Comparison of ENCODE assay signal across 28 cellular contexts in genomic region chr17:48030531-48030930, GRCh38. TPM values are rescaled to one million over a fixed set of nuclear protein-coding genes. Genes with fewer than 3 reads are reported as not detected.
A peak's percentile ranks its signal among the peaks of the same experiment; 100 is the strongest.
DNase-seq lines count a peak whose midpoint lies in the region; ATAC-seq and TF ChIP-seq lines count a peak whose summit lies in the region.
"Had no signal": no experiment of that assay in that cellular context is flagged by ENCODE, and none has a peak within 500 bp of the region (broad histone marks: within the 10 kb centered on the region; RNA-seq: fewer than 3 reads in every experiment).

No MANE protein-coding gene starts in this region.

- H3K4me1 ChIP-seq in right atrium auricular region (peaks cover 0 to 24% of the 10 kb centered on the region in 2 donors), mammary epithelial cell (ENCODE audit: insufficient read depth, low read length) (peaks cover 17% of the 10 kb centered on the region), right cardiac atrium (ENCODE audit: control insufficient read depth, insufficient read depth, low read length) (peaks cover 6% of the 10 kb centered on the region), suprapubic skin (peaks cover 31% of the 10 kb centered on the region)

- H3K27ac ChIP-seq in right atrium auricular region (no peak overlapping the region), mammary epithelial cell (ENCODE audit: insufficient read depth, low read depth, low read length) (no peak overlapping the region), right cardiac atrium (ENCODE audit: low read length) (peak overlapping the region; percentile 2), suprapubic skin (peak overlapping the region; percentile 15)
- H3K27ac ChIP-seq: A549, body of pancreas, lower lobe of right lung, thoracic aorta had no signal

- 25% methylated on average over 5 of the region's 5 CpGs for WGBS in mammary epithelial cell (ENCODE audit: low coverage, missing lambda C conversion rate)
- 38% methylated on average over 5 of the region's 5 CpGs for WGBS in right cardiac atrium
- 34% methylated on average over 5 of the region's 5 CpGs for WGBS in suprapubic skin

- in situ Hi-C loops in mammary epithelial cell (cut with MboI; ENCODE audit: low sequenced_read_pairs in 2 of 2): no loop called here

- no peak overlapping the region for H3K4me3 Mint-ChIP-seq in glutamatergic neuron (ENCODE audit: unreplicated experiment)
- H3K4me3 Mint-ChIP-seq: activated CD4-positive, alpha-beta T cell treated with anti-CD3 and anti-CD28 coated beads, Interleukin-2, amount 10 ng/mL, durations not matched to agents 24 days and 14 days; activated naive CD8-positive, alpha-beta T cell treated with anti-CD3 and anti-CD28 coated beads for 36 hours; B cell; CD8-positive, alpha-beta T cell; natural killer cell treated with Interleukin-12 subunit alpha and Interleukin-12 subunit beta and Interleukin-15 and Interleukin-18, amount 100 ng/mL, for 72 hours; WTC11 had no signal

- H3K9me3 Mint-ChIP-seq in glutamatergic neuron (ENCODE audit: unreplicated experiment): peaks cover 9% of the 10 kb centered on the region
- H3K9me3 Mint-ChIP-seq: activated CD4-positive, alpha-beta T cell treated with anti-CD3 and anti-CD28 coated beads, Interleukin-2, amount 10 ng/mL, durations not matched to agents 24 days and 14 days; activated naive CD8-positive, alpha-beta T cell treated with anti-CD3 and anti-CD28 coated beads for 36 hours; CD8-positive, alpha-beta T cell; natural killer cell treated with Interleukin-12 subunit alpha and Interleukin-12 subunit beta and Interleukin-15 and Interleukin-18, amount 100 ng/mL, for 72 hours; WTC11 had no signal

- ATAC-seq in left cardiac atrium: no peak
- ATAC-seq in right cardiac atrium: peak in 1 of 2 donors; percentile 47
- no peak for ATAC-seq in HG02938 (IDR thresholded peaks at IDR 0.05; ENCODE audit: unreplicated experiment)
- ATAC-seq in GM18858 (IDR thresholded peaks at IDR 0.05; ENCODE audit: unreplicated experiment): no peak
- ATAC-seq: A549; body of pancreas; CD8-positive, alpha-beta T cell; lower lobe of right lung; mucosa of descending colon; natural killer cell treated with Interleukin-12 subunit alpha and Interleukin-12 subunit beta and Interleukin-15 and Interleukin-18, amount 100 ng/mL, for 72 hours; stimulated activated naive CD8-positive, alpha-beta T cell treated with anti-CD3 and anti-CD28 coated beads, Interleukin-15, Interleukin-2, amounts not matched to agents 100 U/mL and 50 U/mL, for 24 hours; WTC11 had no signal

- H2AFZ ChIP-seq in mammary epithelial cell (ENCODE audit: low read depth, low read length): peak overlapping the region; percentile 37

- dilution Hi-C loops in mammary epithelial cell (cut with HindIII; ENCODE audit: low sequenced_read_pairs): loop anchor here (5.0 kb wide), 2 partner anchors 67 to 78 kb away; no protein-coding TSS in a partner anchor

- no peak overlapping the region for H3K4me3 ChIP-seq in right atrium auricular region
- H3K4me3 ChIP-seq in mammary epithelial cell (replicated peaks in 1 of 3; ENCODE audit: insufficient read depth in 1 of 3, low read depth in 2 of 3, low read length in 3 of 3): no peak overlapping the region
- no peak overlapping the region for H3K4me3 ChIP-seq in right cardiac atrium (ENCODE audit: low read length)
- no peak overlapping the region for H3K4me3 ChIP-seq in suprapubic skin
- H3K4me3 ChIP-seq: A549, body of pancreas, lower lobe of right lung, mucosa of descending colon, thoracic aorta had no signal

- intact Hi-C loops in left cardiac atrium (cut with DNase I) (no loop called here), mammary epithelial cell (cut with micrococcal nuclease) (no loop called here), right cardiac atrium (cut with DNase I) (no loop called here)

- CTCF ChIA-PET in mammary epithelial cell (lab: Charles Lee; ENCODE audit: low non-redundant PET): no interaction called here

- TF ChIP-seq POLR2A in suprapubic skin (IDR thresholded peaks at IDR 0.05): no peak

- no peak overlapping the region for H3K4me2 ChIP-seq in mammary epithelial cell (ENCODE audit: insufficient read depth, low read depth, low read length)
- H3K4me2 ChIP-seq: A549 had no signal

- TF ChIP-seq EP300 in suprapubic skin (IDR thresholded peaks at IDR 0.05): no peak

- H3K9me3 ChIP-seq in right atrium auricular region: no peaks in the 10 kb centered on the region
- H3K9me3 ChIP-seq in mammary epithelial cell (replicated peaks; ENCODE audit: insufficient read depth, low read length): no peaks in the 10 kb centered on the region
- H3K9me3 ChIP-seq in right cardiac atrium (ENCODE audit: control insufficient read depth, low read length): no peaks in the 10 kb centered on the region
- no peaks in the 10 kb centered on the region for H3K9me3 ChIP-seq in suprapubic skin
- H3K9me3 ChIP-seq: A549, body of pancreas, lower lobe of right lung, mucosa of descending colon, thoracic aorta had no signal

- DNase-seq in left cardiac atrium (peak; percentile 46), right atrium auricular region (ENCODE audit: low spot score) (no peak), mammary epithelial cell (no peak), right cardiac atrium (peak in 2 of 3 donors; percentile 51 to 78), suprapubic skin (ENCODE audit: low spot score in 2 of 2) (no peak), glutamatergic neuron (no peak)
- DNase-seq: activated CD4-positive, alpha-beta T cell treated with anti-CD3 and anti-CD28 coated beads, Interleukin-2, amount 10 ng/mL, durations not matched to agents 24 days and 14 days; activated gamma-delta T cell; activated naive CD8-positive, alpha-beta T cell treated with anti-CD3 and anti-CD28 coated beads for 36 hours; body of pancreas; CD8-positive, alpha-beta T cell; GOT3; kidney; lower lobe of right lung; mucosa of descending colon; NCI-H1092 treated with DMSO at 0.1 percent for 48 hours; NCI-H1694 treated with DMSO at 0.1 percent for 48 hours; NCI-H446 treated with DMSO at 0.1 percent for 48 hours; stimulated activated CD4-positive, alpha-beta T cell treated with anti-CD3 and anti-CD28 coated beads, Interleukin-2, amount 100 ng/mL, for 24 hours; stimulated activated naive CD8-positive, alpha-beta T cell treated with anti-CD3 and anti-CD28 coated beads, Interleukin-15, Interleukin-2, amounts not matched to agents 100 U/mL and 50 U/mL, for 24 hours; T-helper 1 cell had no signal

- no peaks in the 10 kb centered on the region for H3K36me3 Mint-ChIP-seq in glutamatergic neuron (ENCODE audit: unreplicated experiment)
- H3K36me3 Mint-ChIP-seq: activated naive CD8-positive, alpha-beta T cell treated with anti-CD3 and anti-CD28 coated beads for 36 hours; CD8-positive, alpha-beta T cell; natural killer cell treated with Interleukin-12 subunit alpha and Interleukin-12 subunit beta and Interleukin-15 and Interleukin-18, amount 100 ng/mL, for 72 hours; WTC11 had no signal

- no peaks in the 10 kb centered on the region for H4K20me1 ChIP-seq in mammary epithelial cell (ENCODE audit: insufficient read depth, low read length)

- H3K9ac ChIP-seq in mammary epithelial cell (ENCODE audit: insufficient read depth, low read length): no peak overlapping the region

- H3K27me3 ChIP-seq in right atrium auricular region: no peaks in the 10 kb centered on the region
- no peaks in the 10 kb centered on the region for H3K27me3 ChIP-seq in mammary epithelial cell (ENCODE audit: insufficient read depth, low read length)
- no peaks in the 10 kb centered on the region for H3K27me3 ChIP-seq in right cardiac atrium (ENCODE audit: control insufficient read depth, insufficient read depth)
- no peaks in the 10 kb centered on the region for H3K27me3 ChIP-seq in suprapubic skin
- H3K27me3 ChIP-seq: body of pancreas had no signal

- no peak for TF ChIP-seq CTCF in right atrium auricular region (IDR thresholded peaks at IDR 0.05)
- TF ChIP-seq CTCF in mammary epithelial cell (conservative IDR thresholded peaks at IDR 0.05 in 1 of 2, IDR thresholded peaks at IDR 0.05 in 1 of 2; ENCODE audit: extremely low read depth in 1 of 2, insufficient read depth in 1 of 2, low read depth in 1 of 2, low read length in 2 of 2): no peak
- no peak for TF ChIP-seq CTCF in suprapubic skin (IDR thresholded peaks at IDR 0.05)
- no peak for TF ChIP-seq CTCF in glutamatergic neuron (IDR thresholded peaks at IDR 0.05; ENCODE audit: partially characterized antibody, unreplicated experiment)

- no peak overlapping the region for H3K27ac Mint-ChIP-seq in glutamatergic neuron (ENCODE audit: unreplicated experiment)
- H3K27ac Mint-ChIP-seq: activated CD4-positive, alpha-beta T cell treated with anti-CD3 and anti-CD28 coated beads, Interleukin-2, amount 10 ng/mL, durations not matched to agents 24 days and 14 days; activated naive CD8-positive, alpha-beta T cell treated with anti-CD3 and anti-CD28 coated beads for 36 hours; B cell; CD8-positive, alpha-beta T cell; natural killer cell treated with Interleukin-12 subunit alpha and Interleukin-12 subunit beta and Interleukin-15 and Interleukin-18, amount 100 ng/mL, for 72 hours; WTC11 had no signal

- no TSS peak for BruUV-seq in mammary epithelial cell (replicated peaks; lab: Mats Ljungman, UMichigan)

- H3K27me3 Mint-ChIP-seq in glutamatergic neuron (ENCODE audit: unreplicated experiment): peaks cover 9% of the 10 kb centered on the region
- H3K27me3 Mint-ChIP-seq: natural killer cell treated with Interleukin-12 subunit alpha and Interleukin-12 subunit beta and Interleukin-15 and Interleukin-18, amount 100 ng/mL, for 72 hours had no signal

- no peaks in the 10 kb centered on the region for H3K79me2 ChIP-seq in mammary epithelial cell (ENCODE audit: insufficient read depth, low read length)

- H3K36me3 ChIP-seq in right atrium auricular region: no peaks in the 10 kb centered on the region
- H3K36me3 ChIP-seq in mammary epithelial cell (ENCODE audit: insufficient read depth, low read length): no peaks in the 10 kb centered on the region
- H3K36me3 ChIP-seq in suprapubic skin: peaks cover 3% of the 10 kb centered on the region
- H3K36me3 ChIP-seq: lower lobe of right lung, thoracic aorta had no signal

- H3K4me1 Mint-ChIP-seq in glutamatergic neuron (ENCODE audit: low read depth, unreplicated experiment): peaks cover 6% of the 10 kb centered on the region

RNA-seq across cellular contexts. Expression of gene COPZ2, which starts 7.1 kb away (rescaled TPM):
- total RNA-seq in left cardiac atrium (10 to 100 TPM; 50.5 to 54.0 TPM), right atrium auricular region (10 to 100 TPM; 43.5 to 48.1 TPM), mammary epithelial cell (10 to 100 TPM; 11.2 to 46.2 TPM), right cardiac atrium (10 to 100 TPM; 51.8 to 74.8 (median 68.4) TPM), suprapubic skin (10 to 100 TPM in 3 of 4 donors, 1 to 10 TPM in 1; 9.7 to 17.2 (median 12.5) TPM), glutamatergic neuron (ENCODE audit: unreplicated experiment) (not detected)
- polyA plus RNA-seq in mammary epithelial cell (15.6 TPM), right cardiac atrium (55.4 TPM)
- polyA minus RNA-seq in mammary epithelial cell: 14.1 TPM

RNA-seq across cellular contexts. Expression of gene NFE2L1, which starts 17.6 kb away (rescaled TPM):
- total RNA-seq in left cardiac atrium (100 to 1,000 TPM; 527 to 675 TPM), right atrium auricular region (100 to 1,000 TPM; 271 to 418 TPM), mammary epithelial cell (100 to 1,000 TPM; 283 to 291 TPM), right cardiac atrium (100 to 1,000 TPM; 603 to 811 (median 785) TPM), suprapubic skin (100 to 1,000 TPM in 2 of 4 donors, 10 to 100 TPM in 2; 89.9 to 250 (median 138) TPM), glutamatergic neuron (ENCODE audit: unreplicated experiment) (190 TPM)
- polyA plus RNA-seq in mammary epithelial cell (138 TPM), right cardiac atrium (661 TPM)
- 315 TPM for polyA minus RNA-seq in mammary epithelial cell

RNA-seq across cellular contexts. Expression of gene CDK5RAP3, which starts 59.6 kb away (rescaled TPM):
- total RNA-seq in left cardiac atrium (10 to 100 TPM; 62.6 to 66.3 TPM), right atrium auricular region (10 to 100 TPM; 37.9 to 45.4 TPM), mammary epithelial cell (100 to 1,000 TPM in 1 of 2 donors, 10 to 100 TPM in 1; 35.3 to 116 TPM), right cardiac atrium (10 to 100 TPM; 56.8 to 66.8 (median 64.9) TPM), suprapubic skin (100 to 1,000 TPM; 100 to 296 (median 142) TPM), glutamatergic neuron (ENCODE audit: unreplicated experiment) (196 TPM)
- polyA plus RNA-seq in mammary epithelial cell (70.6 TPM), right cardiac atrium (54.3 TPM)
- 121 TPM for polyA minus RNA-seq in mammary epithelial cell

Comparison
In these comparisons a context has a peak if more than half of its experiments do, and no peak if none do; other contexts are left out.
1. DNase-seq: peak in left cardiac atrium (single experiment) and right cardiac atrium (2 of 3); none in right atrium auricular region (single experiment), mammary epithelial cell (single experiment), suprapubic skin (0 of 2) and glutamatergic neuron (single experiment).
2. H3K27ac ChIP-seq: peak in right cardiac atrium (single experiment) and suprapubic skin (single experiment); none in right atrium auricular region (0 of 2) and mammary epithelial cell (single experiment).